ENCODE assay signal across 14 cellular contexts in the genomic region with DNA sequence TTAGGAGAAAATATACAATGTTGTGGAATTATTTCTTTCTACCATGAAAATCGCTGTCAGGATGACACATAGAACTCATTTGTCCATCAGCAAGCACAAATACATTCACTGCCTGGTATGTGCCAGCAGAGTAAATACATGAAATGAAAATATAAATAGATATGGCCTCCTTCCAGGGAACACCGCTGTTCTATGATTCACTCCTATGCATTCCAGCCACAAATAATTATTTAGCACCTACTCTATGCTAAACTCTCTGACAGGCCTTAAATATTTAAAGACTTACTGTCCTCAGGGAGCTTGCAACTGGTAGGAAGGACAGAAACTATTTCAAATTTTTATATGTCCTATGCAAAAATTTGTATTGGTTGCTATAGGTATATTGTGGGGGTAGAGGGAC.
DNase-seq lines count a peak whose midpoint lies in the region; ATAC-seq lines count a peak whose summit lies in the region.
"Had no signal": no experiment of that assay in that cellular context is flagged by ENCODE, and none has a peak within 500 bp of the region (broad histone marks: within the 10 kb centered on the region; RNA-seq: fewer than 3 reads in every experiment).

No MANE protein-coding gene starts in this region.

- no peak for DNase-seq in Right ventricle myocardium superior
- DNase-seq in Right ventricle myocardium inferior (ENCODE audit: missing footprints) = no peak
- peak; percentile 96 for DNase-seq in NCI-H446 treated with DMSO at 0.1 percent for 48 hours (lab: John Stamatoyannopoulos, UW)
- DNase-seq in amniotic epithelial cell (ENCODE audit: low read depth) = peak; percentile 39
- no peak for DNase-seq in activated CD8-positive, alpha-beta memory T cell treated with anti-CD3 and anti-CD28 coated beads, Interleukin-2, amount 50 U/mL, for 48 hours
- DNase-seq in activated CD4-positive, alpha-beta T cell treated with anti-CD3 and anti-CD28 coated beads, Interleukin-2, amount 50 U/mL, for 48 hours = no peak
- DNase-seq in DMS79 treated with DMSO at 0.1 percent for 48 hours (lab: John Stamatoyannopoulos, UW) = no peak
- DNase-seq: ACHN; CD4-positive, CD25-positive, alpha-beta regulatory T cell; DMS79; EL; HCEC 1CT; HFFc6 had no signal

- intact Hi-C loops in Right ventricle myocardium superior (cut with DNase I) = no loop called here
- intact Hi-C loops in Right ventricle myocardium inferior (cut with DNase I) = no loop called here

- ATAC-seq in Right ventricle myocardium superior (ENCODE audit: poor library complexity) (peak; percentile 41), Right ventricle myocardium inferior (no peak)
- ATAC-seq: HepG2 had no signal

Comparison
In these comparisons a context has a peak if more than half of its experiments do, and no peak if none do; other contexts are left out.
1. DNase-seq: peak in NCI-H446 treated with DMSO at 0.1 percent for 48 hours (single experiment) and amniotic epithelial cell (single experiment); none in Right ventricle myocardium superior (single experiment), Right ventricle myocardium inferior (single experiment), activated CD8-positive, alpha-beta memory T cell treated with anti-CD3 and anti-CD28 coated beads, Interleukin-2, amount 50 U/mL, for 48 hours (single experiment), activated CD4-positive, alpha-beta T cell treated with anti-CD3 and anti-CD28 coated beads, Interleukin-2, amount 50 U/mL, for 48 hours (0 of 2) and DMS79 treated with DMSO at 0.1 percent for 48 hours (single experiment).